Comparison of ENCODE assay signal across 15 cellular contexts in genomic region chr12:14628771-14629170, GRCh38.
"Had no signal": no experiment of that assay in that cellular context is flagged by ENCODE, and none has a peak within 500 bp of the region (broad histone marks: within the 10 kb centered on the region; RNA-seq: fewer than 3 reads in every experiment).

No MANE protein-coding gene starts in this region.

- ATAC-seq: esophagus mucosa; heart left ventricle; left cardiac atrium; naive thymus-derived CD4-positive, alpha-beta T cell; right cardiac atrium; upper lobe of right lung had no signal

- H3K36me3 ChIP-seq: colonic mucosa, heart left ventricle, upper lobe of right lung, vagina had no signal

- H3K4me1 ChIP-seq: colonic mucosa, upper lobe of right lung, vagina had no signal

- H3K4me3 ChIP-seq: colonic mucosa, heart left ventricle, upper lobe of right lung, vagina had no signal

- H3K27me3 ChIP-seq: colonic mucosa, heart left ventricle, upper lobe of right lung, vagina had no signal

- H3K36me3 Mint-ChIP-seq: naive thymus-derived CD4-positive, alpha-beta T cell had no signal

- H3K4me3 Mint-ChIP-seq: naive thymus-derived CD4-positive, alpha-beta T cell had no signal

- DNase-seq: colonic mucosa; dermis blood vessel endothelial cell; heart left ventricle; hypothalamus; left cardiac atrium; naive thymus-derived CD4-positive, alpha-beta T cell; posterior cingulate gyrus; right cardiac atrium; small intestine; stimulated activated CD4-positive, alpha-beta T cell treated with anti-CD3 and anti-CD28 coated beads, Interleukin-12 subunit alpha, Interleukin-12 subunit beta, amount 100 ng/mL, for 4 hours; stimulated activated CD4-positive, alpha-beta T cell treated with anti-CD3 and anti-CD28 coated beads, Interleukin-2, amount 100 ng/mL, for 48 hours; stimulated activated naive CD4-positive, alpha-beta T cell treated with Interleukin-2 at 50 U/mL for 16 hours; upper lobe of right lung had no signal

- H3K27ac ChIP-seq: colonic mucosa, heart left ventricle, upper lobe of right lung, vagina had no signal

- H3K27ac Mint-ChIP-seq: naive thymus-derived CD4-positive, alpha-beta T cell had no signal

- H3K4me1 Mint-ChIP-seq: naive thymus-derived CD4-positive, alpha-beta T cell had no signal

- H3K9me3 ChIP-seq: colonic mucosa, heart left ventricle, upper lobe of right lung, vagina had no signal
